Comparison of ENCODE assay signal across 1 cellular context in the genomic region with DNA sequence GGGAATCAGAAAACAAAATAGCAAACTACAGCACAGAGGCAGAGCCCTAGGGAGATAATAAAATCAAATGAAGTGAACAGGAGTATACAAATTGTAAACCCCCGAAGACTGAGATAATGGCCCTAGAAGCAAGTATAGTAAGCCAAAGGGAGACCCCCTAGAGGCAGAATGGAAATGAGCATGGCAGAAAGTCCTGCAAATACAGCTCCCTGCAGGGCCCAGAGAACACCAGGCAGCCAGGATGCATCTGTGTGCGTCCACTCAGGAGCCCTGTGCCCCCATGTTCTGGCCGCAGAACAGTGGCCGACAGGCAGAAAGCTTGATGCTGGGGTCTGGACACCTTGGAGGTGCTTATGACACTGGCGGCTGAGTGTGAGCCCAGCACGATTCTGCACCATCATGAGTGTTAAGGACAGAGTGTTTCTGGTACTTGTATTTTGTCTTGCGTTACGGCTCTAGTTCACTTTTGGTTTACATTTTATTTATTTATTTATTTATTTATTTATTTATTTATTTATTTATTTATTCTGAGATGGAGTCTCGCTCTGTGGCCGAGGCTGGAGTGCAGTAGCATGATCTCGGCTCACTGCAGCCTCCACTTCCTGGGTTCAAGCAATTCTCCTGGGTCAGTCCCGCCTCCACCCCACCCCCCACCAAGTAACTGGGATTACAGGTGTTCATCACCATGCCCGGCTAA.
A peak's percentile ranks its signal among the peaks of the same experiment; 100 is the strongest.
TF ChIP-seq lines count a peak whose summit lies in the region.

No MANE protein-coding gene starts in this region.

TF ChIP-seq in HEK293, 187 proteins besides CTCF, POLR2A, EP300 and RAD21 (continued from another document):
- TF ChIP-seq TSHZ1 (tag by site-specific recombination; IDR thresholded peaks at IDR 0.05; ENCODE audit: borderline replicate concordance) (peak; percentile 39; the same call in 1 of the 2 replicates), ZNF394 (tag by site-specific recombination; IDR thresholded peaks at IDR 0.05; ENCODE audit: borderline replicate concordance) (peak; percentile 95), MEIS1 (CRISPR knock-in tag; IDR thresholded peaks at IDR 0.05; ENCODE audit: borderline replicate concordance) (no peak), ZNF404 (tag by site-specific recombination; IDR thresholded peaks at IDR 0.05) (0 out of 2 replicates have a peak, but pooled peaks have one; percentile 44), AEBP2 (tag by site-specific recombination; IDR thresholded peaks at IDR 0.05; ENCODE audit: borderline replicate concordance) (0 out of 2 replicates have a peak, but pooled peaks have one; percentile 42), ZNF2 (tag by site-specific recombination; IDR thresholded peaks at IDR 0.05) (no peak), ZNF354C (tag by site-specific recombination; IDR thresholded peaks at IDR 0.05; ENCODE audit: borderline replicate concordance, low read depth) (peak; percentile 45; the same call in 1 of the 2 replicates), ZNF24 (tag by site-specific recombination; IDR thresholded peaks at IDR 0.05) (no peak), SP3 (tag by site-specific recombination; IDR thresholded peaks at IDR 0.05) (0 out of 2 replicates have a peak, but pooled peaks have one; percentile 19), ZNF266 (tag by site-specific recombination; IDR thresholded peaks at IDR 0.05; ENCODE audit: low read depth) (peak; percentile 79), ZFP37 (tag by site-specific recombination; IDR thresholded peaks at IDR 0.05) (0 out of 2 replicates have a peak, but pooled peaks have one; percentile 59), ZNF654 (tag by site-specific recombination; IDR thresholded peaks at IDR 0.05; ENCODE audit: low read depth) (peak; percentile 44), ZNF18 (tag by site-specific recombination; IDR thresholded peaks at IDR 0.05) (0 out of 2 replicates have a peak, but pooled peaks have one; percentile 24), ZBTB17 (tag by site-specific recombination; IDR thresholded peaks at IDR 0.05) (no peak), ZNF114 (tag by site-specific recombination; IDR thresholded peaks at IDR 0.05) (no peak), ZNF555 (tag by site-specific recombination; conservative IDR thresholded peaks at IDR 0.05) (peak; percentile 87), ZNF600 (tag by site-specific recombination; IDR thresholded peaks at IDR 0.05) (no peak), ZNF510 (tag by site-specific recombination; IDR thresholded peaks at IDR 0.05; ENCODE audit: insufficient replicate concordance) (peak; percentile 78), ZNF548 (tag by site-specific recombination; IDR thresholded peaks at IDR 0.05) (no peak)
- TF ChIP-seq, protein P1, sequence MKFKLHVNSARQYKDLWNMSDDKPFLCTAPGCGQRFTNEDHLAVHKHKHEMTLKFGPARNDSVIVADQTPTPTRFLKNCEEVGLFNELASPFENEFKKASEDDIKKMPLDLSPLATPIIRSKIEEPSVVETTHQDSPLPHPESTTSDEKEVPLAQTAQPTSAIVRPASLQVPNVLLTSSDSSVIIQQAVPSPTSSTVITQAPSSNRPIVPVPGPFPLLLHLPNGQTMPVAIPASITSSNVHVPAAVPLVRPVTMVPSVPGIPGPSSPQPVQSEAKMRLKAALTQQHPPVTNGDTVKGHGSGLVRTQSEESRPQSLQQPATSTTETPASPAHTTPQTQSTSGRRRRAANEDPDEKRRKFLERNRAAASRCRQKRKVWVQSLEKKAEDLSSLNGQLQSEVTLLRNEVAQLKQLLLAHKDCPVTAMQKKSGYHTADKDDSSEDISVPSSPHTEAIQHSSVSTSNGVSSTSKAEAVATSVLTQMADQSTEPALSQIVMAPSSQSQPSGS (tag by site-specific recombination; IDR thresholded peaks at IDR 0.05; ENCODE audit: low read depth) = no peak
